Comparison of ENCODE assay signal across 28 cellular contexts in genomic region chr1:20446796-20447195, GRCh38. TPM values are rescaled to one million over a fixed set of nuclear protein-coding genes. Genes with fewer than 3 reads are reported as not detected.
DNase-seq lines count a peak whose midpoint lies in the region; ATAC-seq, FAIRE-seq and TF ChIP-seq lines count a peak whose summit lies in the region.
"Had no signal": no experiment of that assay in that cellular context is flagged by ENCODE, and none has a peak within 500 bp of the region (broad histone marks: within the 10 kb centered on the region; RNA-seq: fewer than 3 reads in every experiment).

No MANE protein-coding gene starts in this region.

- H3F3A ChIP-seq in GM23248 (ENCODE audit: insufficient read depth): no peaks in the 10 kb centered on the region

- H3K4me3 ChIP-seq in GM23248 (no peak overlapping the region), RWPE2 (ENCODE audit: severe bottlenecking) (no peak overlapping the region), H1 (ENCODE audit: extremely low read depth in 1 of 4, insufficient read depth in 2 of 4, low read depth in 3 of 4, low read length in 4 of 4) (no peak overlapping the region)
- H3K4me3 ChIP-seq in CD8-positive, alpha-beta memory T cell (ENCODE audit: low read length): no peak overlapping the region
- H3K4me3 ChIP-seq: GM12878, heart right ventricle had no signal

- H3K27me3 ChIP-seq in GM23248 (replicated peaks; ENCODE audit: insufficient read depth): no peaks in the 10 kb centered on the region
- H3K27me3 ChIP-seq in RWPE2 (ENCODE audit: insufficient read depth, poor library complexity, severe bottlenecking): no peaks in the 10 kb centered on the region
- H3K27me3 ChIP-seq in H1 (replicated peaks in 1 of 4; ENCODE audit: control insufficient read depth in 3 of 4, extremely low read depth in 1 of 4, insufficient read depth in 3 of 4, low read length in 3 of 4): no peaks in the 10 kb centered on the region; a peak in 2 of 7 replicates
- no peaks in the 10 kb centered on the region for H3K27me3 ChIP-seq in CD8-positive, alpha-beta memory T cell (ENCODE audit: insufficient read depth, low read length, poor library complexity, severe bottlenecking)
- H3K27me3 ChIP-seq: brain microvascular endothelial cell had no signal

- H4K91ac ChIP-seq in H1 (replicated peaks; ENCODE audit: insufficient read length, low read length): no peak overlapping the region

- H4K20me1 ChIP-seq in GM23248 (ENCODE audit: insufficient read depth): no peaks in the 10 kb centered on the region
- no peaks in the 10 kb centered on the region for H4K20me1 ChIP-seq in H1 (replicated peaks in 1 of 2; ENCODE audit: control insufficient read depth in 1 of 2, insufficient read depth in 2 of 2, low read length in 2 of 2)

- DNase-seq in GM23248 (peak; percentile 75), RWPE2 (ENCODE audit: low spot score) (no peak), H1 (ENCODE audit: low read depth in 1 of 2, low spot score in 2 of 2) (no peak), posterior vena cava (ENCODE audit: low spot score) (peak; percentile 48), OCI-M1 (lab: John Stamatoyannopoulos, UW) (no peak), OCI-M2 (lab: John Stamatoyannopoulos, UW; ENCODE audit: unreplicated experiment) (no peak)
- DNase-seq in CD8-positive, alpha-beta memory T cell: no peak
- DNase-seq: activated CD4-positive, CD25-positive, alpha-beta regulatory T cell; activated CD8-positive, alpha-beta T cell treated with anti-CD3 and anti-CD28 coated beads for 36 hours; activated T-cell treated with anti-CD3 and anti-CD28 coated beads, Interleukin-2, amount 50 U/mL, for 4 hours; brain microvascular endothelial cell; erythroblast; GF-D8; heart right ventricle; naive thymus-derived CD8-positive, alpha-beta T cell; NCI-H187 treated with DMSO at 0.1 percent for 48 hours; NCI-H446 treated with DMSO at 0.1 percent for 48 hours; NK-92 treated with Interleukin-12 subunit alpha and Interleukin-12 subunit beta, amount 100 ng/mL, for 24 hours; Right ventricle myocardium superior; stimulated activated CD8-positive, alpha-beta memory T cell treated with anti-CD3 and anti-CD28 coated beads, Interleukin-4, amount 100 ng/mL, for 48 hours; T-helper 17 cell had no signal

- H3K27me3 Mint-ChIP-seq in CD8-positive, alpha-beta memory T cell: peaks cover 8 to 28% of the 10 kb centered on the region in 2 donors

- H3K36me3 ChIP-seq in GM23248 (ENCODE audit: low read depth) (no peaks in the 10 kb centered on the region), RWPE2 (ENCODE audit: low read depth) (no peaks in the 10 kb centered on the region), H1 (ENCODE audit: control insufficient read depth in 2 of 4, insufficient read depth in 4 of 4, low read length in 3 of 4) (no peaks in the 10 kb centered on the region)
- no peaks in the 10 kb centered on the region for H3K36me3 ChIP-seq in CD8-positive, alpha-beta memory T cell (ENCODE audit: insufficient read depth, low read length)
- H3K36me3 ChIP-seq: brain microvascular endothelial cell, heart right ventricle had no signal

- H3K4me1 ChIP-seq in GM23248 (ENCODE audit: insufficient read depth) (no peaks in the 10 kb centered on the region), RWPE2 (ENCODE audit: insufficient read depth, poor library complexity, severe bottlenecking) (peaks cover 14% of the 10 kb centered on the region), H1 (replicated peaks in 1 of 4; ENCODE audit: control insufficient read depth in 3 of 4, insufficient read depth in 4 of 4, low read length in 3 of 4) (peaks cover 2 to 15% (median 5%) of the 10 kb centered on the region in 4 experiments; a peak in 5 of 7 replicates)
- H3K4me1 ChIP-seq in CD8-positive, alpha-beta memory T cell (ENCODE audit: insufficient read depth, low read length): no peaks in the 10 kb centered on the region
- H3K4me1 ChIP-seq: heart right ventricle, parathyroid adenoma had no signal

- H3K9me3 ChIP-seq in GM23248 (ENCODE audit: low read depth) (no peaks in the 10 kb centered on the region), RWPE2 (ENCODE audit: severe bottlenecking) (no peaks in the 10 kb centered on the region), H1 (ENCODE audit: insufficient read depth in 2 of 2, low read depth in 1 of 2, low read length in 1 of 2) (no peaks in the 10 kb centered on the region)
- H3K9me3 ChIP-seq in CD8-positive, alpha-beta memory T cell (ENCODE audit: low read length): no peaks in the 10 kb centered on the region
- H3K9me3 ChIP-seq: heart right ventricle had no signal

- H3K9me2 ChIP-seq in GM23248 (ENCODE audit: insufficient read depth): no peaks in the 10 kb centered on the region

- no peak overlapping the region for H2BK5ac ChIP-seq in H1 (ENCODE audit: low read depth, low read length)

- no peaks in the 10 kb centered on the region for H3K79me1 ChIP-seq in H1 (ENCODE audit: low read depth, low read length)

- no peaks in the 10 kb centered on the region for H3K9me3 Mint-ChIP-seq in CD8-positive, alpha-beta memory T cell
- H3K9me3 Mint-ChIP-seq: activated CD8-positive, alpha-beta T cell treated with anti-CD3 and anti-CD28 coated beads for 36 hours; activated naive CD4-positive, alpha-beta T cell treated with anti-CD3 and anti-CD28 coated beads, Interleukin-2, amount 50 U/mL, for 72 hours; activated T-cell treated with anti-CD3 and anti-CD28 coated beads, Interleukin-2, amount 50 U/mL, for 4 hours; memory B cell; naive thymus-derived CD8-positive, alpha-beta T cell had no signal

- in situ Hi-C loops in GM23248 (cut with MboI): no loop called here

- no peak overlapping the region for H3K27ac Mint-ChIP-seq in CD8-positive, alpha-beta memory T cell
- H3K27ac Mint-ChIP-seq: activated CD8-positive, alpha-beta T cell treated with anti-CD3 and anti-CD28 coated beads for 36 hours; activated naive CD4-positive, alpha-beta T cell treated with anti-CD3 and anti-CD28 coated beads, Interleukin-2, amount 50 U/mL, for 72 hours; B cell; memory B cell; naive thymus-derived CD8-positive, alpha-beta T cell; T-helper 17 cell had no signal

- no peak overlapping the region for H3K4me3 Mint-ChIP-seq in CD8-positive, alpha-beta memory T cell
- H3K4me3 Mint-ChIP-seq: activated CD8-positive, alpha-beta T cell treated with anti-CD3 and anti-CD28 coated beads for 36 hours; activated T-cell treated with anti-CD3 and anti-CD28 coated beads, Interleukin-2, amount 50 U/mL, for 4 hours; B cell; memory B cell; naive thymus-derived CD8-positive, alpha-beta T cell; T-helper 17 cell had no signal

- H3K18ac ChIP-seq in H1 (ENCODE audit: extremely low read depth, low read length): no peak overlapping the region

- H4K5ac ChIP-seq in H1 (ENCODE audit: insufficient read length, low read depth, low read length): no peak overlapping the region

- H4K8ac ChIP-seq in H1 (ENCODE audit: extremely low read depth, insufficient read depth, low read length): no peak overlapping the region

- intact Hi-C loops in posterior vena cava (cut with DNase I): loop anchor here in 1 of 2 donors (2.0 kb wide), 1 partner anchor 52 kb away; no protein-coding TSS in a partner anchor

- no peaks in the 10 kb centered on the region for H3K36me3 Mint-ChIP-seq in CD8-positive, alpha-beta memory T cell
- H3K36me3 Mint-ChIP-seq: activated naive CD4-positive, alpha-beta T cell treated with anti-CD3 and anti-CD28 coated beads, Interleukin-2, amount 50 U/mL, for 72 hours; memory B cell; naive thymus-derived CD8-positive, alpha-beta T cell had no signal

- H3K14ac ChIP-seq in H1 (ENCODE audit: insufficient read length): no peak overlapping the region

- CTCF ChIA-PET in H1 (lab: Charles Lee; ENCODE audit: partially characterized antibody): interaction anchor here (0.7 to 8.0 kb wide), 8 partner anchors 8 to 47 kb away, joined by 3 to 45 read pairs (median 4); no protein-coding TSS in a partner anchor
- CTCF ChIA-PET in CD8-positive, alpha-beta memory T cell (lab: Charles Lee): no interaction called here

- no peak overlapping the region for H2AK5ac ChIP-seq in H1 (ENCODE audit: low read depth, low read length)

- no peak for FAIRE-seq in H1 (lab: Jason Lieb, UNC)
- FAIRE-seq: GM12878, islet of Langerhans had no signal

- no peaks in the 10 kb centered on the region for H3K4me1 Mint-ChIP-seq in CD8-positive, alpha-beta memory T cell
- H3K4me1 Mint-ChIP-seq: B cell; naive thymus-derived CD8-positive, alpha-beta T cell had no signal

- TF ChIP-seq POLR2A in H1 (IDR thresholded peaks at IDR 0.05; ENCODE audit: control extremely low read depth in 1 of 2, low read depth in 2 of 2, low read length in 2 of 2): no peak

- no peak overlapping the region for H3K27ac ChIP-seq in GM23248
- no peak overlapping the region for H3K27ac ChIP-seq in RWPE2 (ENCODE audit: poor library complexity, severe bottlenecking)
- no peak overlapping the region for H3K27ac ChIP-seq in H1 (ENCODE audit: low read depth, low read length)
- H3K27ac ChIP-seq in CD8-positive, alpha-beta memory T cell (ENCODE audit: low read depth, low read length): no peak overlapping the region
- H3K27ac ChIP-seq: brain microvascular endothelial cell, heart right ventricle, parathyroid adenoma had no signal

- H2AFZ ChIP-seq in GM23248 (no peak overlapping the region), H1 (ENCODE audit: low read length) (no peak overlapping the region)
- H2AFZ ChIP-seq: parathyroid adenoma had no signal

- H3K9ac ChIP-seq in GM23248: no peak overlapping the region
- no peak overlapping the region for H3K9ac ChIP-seq in H1 (replicated peaks in 1 of 4; ENCODE audit: extremely low read depth in 1 of 4, low read depth in 3 of 4, low read length in 3 of 4)
- H3K9ac ChIP-seq: parathyroid adenoma had no signal

- H2BK120ac ChIP-seq in H1 (replicated peaks; ENCODE audit: low read depth, low read length): no peak overlapping the region

- H3K56ac ChIP-seq in H1 (replicated peaks; ENCODE audit: insufficient read length, low read depth, low read length): no peak overlapping the region

- H3K4me2 ChIP-seq in GM23248 (ENCODE audit: unreplicated experiment) (no peak overlapping the region), H1 (ENCODE audit: insufficient read depth in 1 of 2, low read depth in 2 of 2, low read length in 2 of 2) (no peak overlapping the region)

- no peak overlapping the region for H2BK20ac ChIP-seq in H1 (ENCODE audit: low read length)

- ATAC-seq in RWPE2 (ENCODE audit: low read depth): peak; percentile 66
- ATAC-seq in GM21515 (IDR thresholded peaks at IDR 0.05; ENCODE audit: unreplicated experiment): no peak
- ATAC-seq: activated CD8-positive, alpha-beta T cell treated with anti-CD3 and anti-CD28 coated beads for 36 hours; activated naive CD4-positive, alpha-beta T cell treated with anti-CD3 and anti-CD28 coated beads, Interleukin-2, amount 50 U/mL, for 72 hours; activated T-cell treated with anti-CD3 and anti-CD28 coated beads, Interleukin-2, amount 50 U/mL, for 4 hours; GM12878; heart right ventricle; naive thymus-derived CD8-positive, alpha-beta T cell; T-helper 17 cell had no signal

- no peak for TF ChIP-seq RAD21 in H1 (IDR thresholded peaks at IDR 0.05 in 1 of 2, conservative IDR thresholded peaks at IDR 0.05 in 1 of 2; ENCODE audit: low read depth in 2 of 2, low read length in 2 of 2)

- TF ChIP-seq CTCF in RWPE2 (IDR thresholded peaks at IDR 0.05; ENCODE audit: poor library complexity, severe bottlenecking) (no peak), H1 (IDR thresholded peaks at IDR 0.05; ENCODE audit: control extremely low read depth in 1 of 3, insufficient read depth in 1 of 3, low read depth in 1 of 3, low read length in 3 of 3) (no peak)

- H2BK15ac ChIP-seq in H1 (ENCODE audit: low read length): no peak overlapping the region

- no peak overlapping the region for H3K4ac ChIP-seq in H1 (replicated peaks; ENCODE audit: insufficient read length, low read depth, low read length)

- H3K79me2 ChIP-seq in GM23248 (ENCODE audit: insufficient read depth): no peaks in the 10 kb centered on the region
- H3K79me2 ChIP-seq in H1 (ENCODE audit: control insufficient read depth in 1 of 2, insufficient read depth in 2 of 2, low read length in 2 of 2): no peaks in the 10 kb centered on the region
- H3K79me2 ChIP-seq: parathyroid adenoma had no signal

- POLR2A ChIA-PET in H1 (lab: Charles Lee; ENCODE audit: partially characterized antibody): no interaction called here
- POLR2A ChIA-PET in CD8-positive, alpha-beta memory T cell (lab: Charles Lee): no interaction called here

- H2BK12ac ChIP-seq in H1 (ENCODE audit: low read depth, low read length): no peak overlapping the region

- no peaks in the 10 kb centered on the region for H3K23me2 ChIP-seq in H1 (ENCODE audit: low read depth, low read length)

- 52 to 54% methylated on average over 7 of the region's 7 CpGs for WGBS in GM23248 (ENCODE audit: low coverage in 1 of 2, low lambda C conversion rate in 2 of 2, missing lambda C conversion rate in 2 of 2), 2 experiments
- WGBS in H1 (ENCODE audit: extremely low coverage in 1 of 2, insufficient coverage in 1 of 2, insufficient read length in 1 of 2, insufficient replicate concordance in 2 of 2, low coverage in 1 of 2, low lambda C conversion rate in 2 of 2, missing lambda C conversion rate in 1 of 2), 2 experiments: 90% methylated on average over 7 of the region's 7 CpGs; no CpG with 5 or more reads in 1 of the 2 experiments

- no peak overlapping the region for H3K23ac ChIP-seq in H1 (ENCODE audit: insufficient read length)

- no peak for TF ChIP-seq EP300 in H1 (IDR thresholded peaks at IDR 0.05; ENCODE audit: borderline replicate concordance in 1 of 2, low read depth in 2 of 2, low read length in 2 of 2)

RNA-seq across cellular contexts. Expression of gene CAMK2N1, which starts 39.2 kb away (rescaled TPM):
- total RNA-seq in GM23248 (2014; rRNA removed; shearing (Covaris generic)): 37.6 and 38.2 TPM in 2 replicates
- polyA plus RNA-seq in GM23248 (2016; fragmentation: Nextera tagmentation; extraction: Ambion mirVana) (28.6 and 28.8 TPM in 2 replicates), H1 (2011; rRNA removed) (1.8 and 2.3 TPM in 2 replicates)
- total RNA-seq in H1 (2021; fragmentation: NEBNext Ultra II Directional; extraction: Animal tissue kit (Norgen Biotek cat#: 25700)): 5.6 and 7.4 TPM in 2 replicates
- 2.2 TPM for polyA plus RNA-seq in H1 (2011; cell fraction: cytosol; rRNA removed)
- 2.4 TPM for polyA plus RNA-seq in H1 (2011; cell fraction: nucleus; rRNA removed)
- 4.4 to 6.6 TPM (median 4.5 TPM) in 4 replicates for polyA plus RNA-seq in H1 (2012, experiment 1 of 2)
- 3.6 TPM for polyA plus RNA-seq in H1 (2012, experiment 2 of 2)
- polyA plus RNA-seq in H1 (2013, experiment 1 of 2): 8.6 TPM
- polyA plus RNA-seq in H1 (2013, experiment 2 of 2): 8.6 TPM
- polyA minus RNA-seq in H1 (2011; rRNA and poly(A)+ RNA removed): 0.34 and 0.41 TPM in 2 replicates
- polyA minus RNA-seq in H1 (2011; cell fraction: cytosol; rRNA and poly(A)+ RNA removed): 2.3 TPM
- 1.4 TPM for polyA minus RNA-seq in H1 (2011; cell fraction: nucleus; rRNA and poly(A)+ RNA removed)
- 10 to 100 TPM; 12.3 to 22.9 TPM for total RNA-seq in posterior vena cava
- 1 to 10 TPM; 2.8 TPM for total RNA-seq in CD8-positive, alpha-beta memory T cell
- polyA plus RNA-seq in CD8-positive, alpha-beta memory T cell: 1.7 TPM
- polyA plus RNA-seq: GM12878 had no signal

Comparison
In these comparisons a context has a peak if more than half of its experiments do, and no peak if none do; other contexts are left out.
1. DNase-seq: peak in GM23248 (single experiment) and posterior vena cava (single experiment); none in RWPE2 (single experiment), H1 (0 of 2), CD8-positive, alpha-beta memory T cell (0 of 5), OCI-M1 (single experiment) and OCI-M2 (single experiment).